ENCODE assay signal across 19 cellular contexts in genomic region chr3:178456942-178457341, GRCh38.
DNase-seq lines count a peak whose midpoint lies in the region; ATAC-seq, FAIRE-seq and TF ChIP-seq lines count a peak whose summit lies in the region.
"Had no signal": no experiment of that assay in that cellular context is flagged by ENCODE, and none has a peak within 500 bp of the region (broad histone marks: within the 10 kb centered on the region; RNA-seq: fewer than 3 reads in every experiment).

No MANE protein-coding gene starts in this region.

- in situ Hi-C loops in brain microvascular endothelial cell (cut with HindIII; ENCODE audit: low pct_ligation_motif_present, low sequenced_read_pairs): no loop called here

- intact Hi-C loops in uterus (cut with DNase I; ENCODE audit: low total_unique reads): no loop called here

- no peaks in the 10 kb centered on the region for H3K27me3 ChIP-seq in bronchial epithelial cell (ENCODE audit: control insufficient read depth, insufficient read depth, low read length)
- no peaks in the 10 kb centered on the region for H3K27me3 ChIP-seq in Peyer's patch
- no peaks in the 10 kb centered on the region for H3K27me3 ChIP-seq in brain microvascular endothelial cell (replicated peaks)
- no peaks in the 10 kb centered on the region for H3K27me3 ChIP-seq in uterus
- H3K27me3 ChIP-seq: cardiac muscle cell, thyroid gland had no signal

- H3K4me1 ChIP-seq in Peyer's patch (no peaks in the 10 kb centered on the region), uterus (no peaks in the 10 kb centered on the region)
- H3K4me1 ChIP-seq: BE2C, thyroid gland had no signal

- no peaks in the 10 kb centered on the region for H3K9me3 ChIP-seq in Peyer's patch
- no peaks in the 10 kb centered on the region for H3K9me3 ChIP-seq in uterus
- H3K9me3 ChIP-seq: BE2C, thyroid gland had no signal

- no peak overlapping the region for H3K4me3 ChIP-seq in bronchial epithelial cell (ENCODE audit: low read depth, low read length)
- H3K4me3 ChIP-seq in Peyer's patch: no peak overlapping the region
- H3K4me3 ChIP-seq in brain microvascular endothelial cell (ENCODE audit: low read depth, low read length): no peak overlapping the region
- H3K4me3 ChIP-seq in uterus: no peak overlapping the region
- H3K4me3 ChIP-seq: cardiac muscle cell, thyroid gland had no signal

- H3K27ac ChIP-seq in Peyer's patch: no peak overlapping the region
- no peak overlapping the region for H3K27ac ChIP-seq in brain microvascular endothelial cell
- no peak overlapping the region for H3K27ac ChIP-seq in uterus
- H3K27ac ChIP-seq: cardiac muscle cell, thyroid gland had no signal

- no peak for TF ChIP-seq CTCF in bronchial epithelial cell (IDR thresholded peaks at IDR 0.05; ENCODE audit: insufficient read depth, low read length, severe bottlenecking)
- TF ChIP-seq CTCF in nephron (IDR thresholded peaks at IDR 0.05; ENCODE audit: unreplicated experiment in 3 of 3): no peak
- TF ChIP-seq CTCF in Peyer's patch (IDR thresholded peaks at IDR 0.05): no peak
- TF ChIP-seq CTCF in brain microvascular endothelial cell (IDR thresholded peaks at IDR 0.05; ENCODE audit: low read depth, low read length, missing control alignments): no peak
- TF ChIP-seq CTCF in uterus (IDR thresholded peaks at IDR 0.05): no peak

- ATAC-seq in GM18909 (IDR thresholded peaks at IDR 0.05; ENCODE audit: poor library complexity, unreplicated experiment) (peak; percentile 67), HG02852 (IDR thresholded peaks at IDR 0.05; ENCODE audit: unreplicated experiment) (peak; percentile 54)
- ATAC-seq: activated T-cell treated with anti-CD3 and anti-CD28 coated beads, Interleukin-2, amount 50 U/mL, for 72 hours; SK-N-SH treated with all-trans-retinoic acid at 6 μM for 48 hours had no signal

- H3K27ac Mint-ChIP-seq in nephron: peak overlapping the region; percentile 27 to 90 (median 87)
- H3K27ac Mint-ChIP-seq: activated CD4-positive, alpha-beta memory T cell treated with anti-CD3 and anti-CD28 coated beads, Interleukin-2, amount 10 ng/mL, durations not matched to agents 7 days and 5 days; activated T-cell treated with anti-CD3 and anti-CD28 coated beads, Interleukin-2, amount 50 U/mL, for 72 hours had no signal

- no peaks in the 10 kb centered on the region for H3K36me3 Mint-ChIP-seq in nephron (ENCODE audit: low read depth)

- TF ChIP-seq POLR2A in Peyer's patch (IDR thresholded peaks at IDR 0.05) (no peak), uterus (IDR thresholded peaks at IDR 0.05) (no peak)

- DNase-seq in bronchial epithelial cell (ENCODE audit: low read depth) (no peak), NCI-H2107 treated with DMSO at 0.1 percent for 48 hours (lab: John Stamatoyannopoulos, UW; ENCODE audit: unreplicated experiment) (no peak), Peyer's patch (no peak), brain microvascular endothelial cell (no peak), uterus (no peak)
- DNase-seq: activated CD4-positive, alpha-beta memory T cell treated with anti-CD3 and anti-CD28 coated beads, Interleukin-2, amount 10 ng/mL, durations not matched to agents 7 days and 5 days; activated T-cell treated with anti-CD3 and anti-CD28 coated beads, Interleukin-2, amount 50 U/mL, for 72 hours; BE2C; effector CD4-positive, alpha-beta T cell; Karpas-422; OCI-M1; thyroid gland had no signal

- H3K27me3 Mint-ChIP-seq in nephron (ENCODE audit: low read depth): no peaks in the 10 kb centered on the region

- H3K4me1 Mint-ChIP-seq in nephron: peaks cover 52% of the 10 kb centered on the region
- H3K4me1 Mint-ChIP-seq: activated CD4-positive, alpha-beta memory T cell treated with anti-CD3 and anti-CD28 coated beads, Interleukin-2, amount 10 ng/mL, durations not matched to agents 7 days and 5 days had no signal

- FAIRE-seq in bronchial epithelial cell (lab: Jason Lieb, UNC): peak; percentile 58
- FAIRE-seq: G401.6, keratinocyte had no signal

- H3K4me3 Mint-ChIP-seq in nephron: no peak overlapping the region
- H3K4me3 Mint-ChIP-seq: activated CD4-positive, alpha-beta memory T cell treated with anti-CD3 and anti-CD28 coated beads, Interleukin-2, amount 10 ng/mL, durations not matched to agents 7 days and 5 days; activated T-cell treated with anti-CD3 and anti-CD28 coated beads, Interleukin-2, amount 50 U/mL, for 72 hours had no signal

- H3K9me3 Mint-ChIP-seq in nephron: no peaks in the 10 kb centered on the region
- H3K9me3 Mint-ChIP-seq: activated CD4-positive, alpha-beta memory T cell treated with anti-CD3 and anti-CD28 coated beads, Interleukin-2, amount 10 ng/mL, durations not matched to agents 7 days and 5 days; activated T-cell treated with anti-CD3 and anti-CD28 coated beads, Interleukin-2, amount 50 U/mL, for 72 hours had no signal

- H3K36me3 ChIP-seq in bronchial epithelial cell (ENCODE audit: control insufficient read depth, insufficient read depth, low read length): no peaks in the 10 kb centered on the region
- H3K36me3 ChIP-seq in Peyer's patch: no peaks in the 10 kb centered on the region
- no peaks in the 10 kb centered on the region for H3K36me3 ChIP-seq in brain microvascular endothelial cell (replicated peaks)
- H3K36me3 ChIP-seq in uterus: no peaks in the 10 kb centered on the region
- H3K36me3 ChIP-seq: BE2C, cardiac muscle cell, thyroid gland had no signal
